ENCODE assay signal across 8 cellular contexts in genomic region chr11:9757809-9758675, GRCh38.
DNase-seq lines count a peak whose midpoint lies in the region; ATAC-seq and TF ChIP-seq lines count a peak whose summit lies in the region.

No MANE protein-coding gene starts in this region.

- no peak for TF ChIP-seq POLR2A in stomach (IDR thresholded peaks at IDR 0.05)

- H3K9me3 Mint-ChIP-seq in nephron progenitor cell = no peaks in the 10 kb centered on the region

- H3K4me3 ChIP-seq in fibroblast of the aortic adventitia (ENCODE audit: low read depth, low read length) (peak overlapping the region; percentile 61), stomach (peak overlapping the region; percentile 61 to 80 (median 76))

- peaks cover 23 to 52% (median 33%) of the 10 kb centered on the region in 4 donors for H3K4me1 ChIP-seq in stomach

- intact Hi-C loops in stomach (cut with DNase I; ENCODE audit: low total_unique reads) = loop anchor here (10.0 kb wide), 1 partner anchor 217 kb away; no protein-coding TSS in a partner anchor

- no peaks in the 10 kb centered on the region for H3K36me3 Mint-ChIP-seq in nephron progenitor cell (ENCODE audit: low read depth)

- TF ChIP-seq CTCF in fibroblast of the aortic adventitia (IDR thresholded peaks at IDR 0.05; ENCODE audit: insufficient read depth, low read length) (peak; percentile 50), nephron progenitor cell (IDR thresholded peaks at IDR 0.05) (peak; percentile 60), stomach (IDR thresholded peaks at IDR 0.05) (peak in 3 of 7 experiments; percentile 84 to 96 (median 91))

- peak overlapping the region; percentile 68 to 92 (median 90) for H3K27ac ChIP-seq in stomach

- H3K36me3 ChIP-seq in stomach = no peaks in the 10 kb centered on the region

- peak; percentile 34 for DNase-seq in DMS79 (lab: John Stamatoyannopoulos, UW)
- peak; percentile 86 for DNase-seq in KBM-7
- DNase-seq in RPMI7951 (ENCODE audit: low read depth) = peak; percentile 78
- DNase-seq in activated T-helper 9 cell treated with anti-CD3 and anti-CD28 coated beads, Interleukin-2, amount 50 U/mL, for 16 hours (ENCODE audit: low read depth) = peak; percentile 92
- DNase-seq in fibroblast of the aortic adventitia (ENCODE audit: low read depth) = peak; percentile 67
- peak; percentile 93 for DNase-seq in nephron progenitor cell
- peak; percentile 88 for DNase-seq in stomach

- H3K27me3 Mint-ChIP-seq in nephron progenitor cell (ENCODE audit: low read depth, poor library complexity) = peaks cover 5% of the 10 kb centered on the region

- no peak for TF ChIP-seq EP300 in stomach (IDR thresholded peaks at IDR 0.05)

- no peaks in the 10 kb centered on the region for H3K27me3 ChIP-seq in stomach

- H3K4me3 Mint-ChIP-seq in nephron progenitor cell = peak overlapping the region; percentile 76

- H3K9me3 ChIP-seq in stomach = no peaks in the 10 kb centered on the region

- H3K4me1 Mint-ChIP-seq in nephron progenitor cell = peaks cover 58% of the 10 kb centered on the region

- ATAC-seq in GM21529 (IDR thresholded peaks at IDR 0.05; ENCODE audit: unreplicated experiment) = peak; percentile 49

- H3K27ac Mint-ChIP-seq in nephron progenitor cell = no peak overlapping the region

- 3 to 13% (median 3%) methylated on average over 23 to 73 of the region's 73 CpGs for WGBS in stomach, 5 donors

- in situ Hi-C loops in KBM-7 (cut with MboI; ENCODE audit: low pct_unique_long_range_greater_than_20kb, low sequenced_read_pairs) = loop anchor here (25.0 kb wide), 2 partner anchors 204 to 554 kb away; partner anchors contain the start of gene ADM

Comparison
In these comparisons a context has a peak if more than half of its experiments do, and no peak if none do; other contexts are left out.
1. Peak in every context shown above with its lines: DNase-seq, ATAC-seq, H3K4me3 ChIP-seq and H3K27ac ChIP-seq.
2. DNase-seq: peak in every context shown above with its lines; median percentile 93 in nephron progenitor cell; 92 in activated T-helper 9 cell treated with anti-CD3 and anti-CD28 coated beads, Interleukin-2, amount 50 U/mL, for 16 hours; 88 in stomach; 86 in KBM-7; 78 in RPMI7951; 67 in fibroblast of the aortic adventitia; 34 in DMS79.